In genomic region chr16:89918453-89919347, GRCh38 we compare ENCODE assay signal across 2 cellular contexts.
TF ChIP-seq lines count a peak whose summit lies in the region.

Gene MC1R, plus strand, starts transcription at chr16:89918862. Its CDS starts 397 bp downstream, at chr16:89919259.

TF ChIP-seq in HCT116, 20 proteins besides CTCF, POLR2A, EP300 and RAD21:
- TF ChIP-seq POLR2AphosphoS5 (IDR thresholded peaks at IDR 0.05; ENCODE audit: low read depth, low read length): peak; percentile 28; the same call in 1 of the 2 replicates
- TF ChIP-seq TCF7L2 (IDR thresholded peaks at IDR 0.05; ENCODE audit: borderline replicate concordance, extremely low read depth, insufficient read depth, insufficient read length): peak; percentile 11
- TF ChIP-seq, protein P1, sequence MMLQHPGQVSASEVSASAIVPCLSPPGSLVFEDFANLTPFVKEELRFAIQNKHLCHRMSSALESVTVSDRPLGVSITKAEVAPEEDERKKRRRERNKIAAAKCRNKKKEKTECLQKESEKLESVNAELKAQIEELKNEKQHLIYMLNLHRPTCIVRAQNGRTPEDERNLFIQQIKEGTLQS (IDR thresholded peaks at IDR 0.05): no peak
TF ChIP-seq in HCT116: peak in this region for 2.

TF ChIP-seq in H1, 55 proteins besides CTCF, POLR2A, EP300 and RAD21:
- 0 out of 2 replicates have a peak, but pooled peaks have one; percentile 36 for TF ChIP-seq E2F6 (IDR thresholded peaks at IDR 0.05)
- TF ChIP-seq MAX (IDR thresholded peaks at IDR 0.05): peak; percentile 67
- no peak for TF ChIP-seq KDM5A (IDR thresholded peaks at IDR 0.05; ENCODE audit: low read length)
- TF ChIP-seq, protein P1 (IDR thresholded peaks at IDR 0.05; ENCODE audit: insufficient read depth, low read depth, low read length): no peak
- peak; percentile 44 for TF ChIP-seq KDM4A (IDR thresholded peaks at IDR 0.05; ENCODE audit: low read depth, low read length, severe bottlenecking)
- TF ChIP-seq YY1 (IDR thresholded peaks at IDR 0.05; ENCODE audit: low read depth, low read length): no peak
- 0 out of 2 replicates have a peak, but pooled peaks have one; percentile 1 for TF ChIP-seq SUZ12 (IDR thresholded peaks at IDR 0.05; ENCODE audit: low read length)
